8 cellular contexts compared by ENCODE assay signal in genomic region chr1:209057901-209058300, GRCh38.
"Had no signal": no experiment of that assay in that cellular context is flagged by ENCODE, and none has a peak within 500 bp of the region (broad histone marks: within the 10 kb centered on the region; RNA-seq: fewer than 3 reads in every experiment).

No MANE protein-coding gene starts in this region.

- FAIRE-seq: H1, H54, HTR-8/SVneo had no signal

- H3K4me3 Mint-ChIP-seq: GM23338, H9, IgD-negative memory B cell had no signal

- H3K4me3 ChIP-seq: GM23338 had no signal

- H3K27me3 Mint-ChIP-seq: IgD-negative memory B cell had no signal

- DNase-seq: H9, HCEC 1CT, KG1 had no signal

- H3K36me3 Mint-ChIP-seq: IgD-negative memory B cell had no signal

- H3K4me1 Mint-ChIP-seq: GM23338, IgD-negative memory B cell had no signal

- H3K4me2 ChIP-seq: GM23338 had no signal

- H2AFZ ChIP-seq: GM23338 had no signal

- ATAC-seq: GM23338 had no signal

- H3K27ac Mint-ChIP-seq: GM23338, H9, IgD-negative memory B cell had no signal
